16 cellular contexts compared by ENCODE assay signal in genomic region chr7:147774461-147774860, GRCh38.
A peak's percentile ranks its signal among the peaks of the same experiment; 100 is the strongest.
DNase-seq lines count a peak whose midpoint lies in the region; TF ChIP-seq lines count a peak whose summit lies in the region.
"Had no signal": no experiment of that assay in that cellular context is flagged by ENCODE, and none has a peak within 500 bp of the region (broad histone marks: within the 10 kb centered on the region; RNA-seq: fewer than 3 reads in every experiment).

No MANE protein-coding gene starts in this region.

- CTCF ChIA-PET in HEK293T (lab: Yijun Ruan, JAX): interaction anchor here (0.7 kb wide), 1 partner anchor 11 kb away, joined by 3 read pairs; no protein-coding TSS in a partner anchor

- TF ChIP-seq CTCF in BE2C (IDR thresholded peaks at IDR 0.05; ENCODE audit: low read depth, low read length) (no peak), dorsolateral prefrontal cortex (IDR thresholded peaks at IDR 0.05 in 54 of 56, conservative IDR thresholded peaks at IDR 0.05 in 2 of 56; ENCODE audit: low read depth in 1 of 56, partially characterized antibody in 56 of 56) (no peak)

- peak overlapping the region in 44 of 59 donors; percentile 6 to 97 (median 90) for H3K27ac ChIP-seq in dorsolateral prefrontal cortex
- H3K27ac ChIP-seq: C4-2B, SJSA1 had no signal

- H3K4me1 ChIP-seq in BE2C: peaks cover 5% of the 10 kb centered on the region; the same call in 1 of the 2 replicates
- H3K4me1 ChIP-seq: SJSA1 had no signal

- POLR2A ChIA-PET in HEK293T (lab: Yijun Ruan, JAX): no interaction called here

- H3K4me3 ChIP-seq in BE2C (ENCODE audit: low read depth, low read length) (no peak overlapping the region), dorsolateral prefrontal cortex (no peak overlapping the region)
- H3K4me3 ChIP-seq: SJSA1 had no signal

- DNase-seq in BE2C: peak; percentile 57
- peak; percentile 64 for DNase-seq in DMS 273 (lab: John Stamatoyannopoulos, UW; ENCODE audit: unreplicated experiment)
- DNase-seq in NCI-H82 treated with DMSO at 0.1 percent for 48 hours (lab: John Stamatoyannopoulos, UW; ENCODE audit: unreplicated experiment): peak; percentile 99
- DNase-seq in dorsolateral prefrontal cortex: no peak
- DNase-seq in activated CD4-positive, alpha-beta T cell treated with anti-CD3 and anti-CD28 coated beads for 1 hour: no peak
- no peak for DNase-seq in activated CD4-positive, alpha-beta T cell treated with anti-CD3 and anti-CD28 coated beads, Interleukin-2, amount 50 U/mL, for 48 hours
- DNase-seq in HEK293T (ENCODE audit: extremely low spot score): no peak
- DNase-seq: ACHN, H7, IMR-90, NCI-H1417, NCI-H187 treated with DMSO at 0.1 percent for 48 hours, NCI-H510A, T-helper 17 cell had no signal

- no peaks in the 10 kb centered on the region for H3K27me3 ChIP-seq in BE2C
- H3K27me3 ChIP-seq in dorsolateral prefrontal cortex: no peaks in the 10 kb centered on the region
- H3K27me3 ChIP-seq: SJSA1 had no signal

- intact Hi-C loops in dorsolateral prefrontal cortex (cut with DNase I): no loop called here

- H3K9me3 ChIP-seq in BE2C: no peaks in the 10 kb centered on the region
- H3K9me3 ChIP-seq: SJSA1 had no signal

- H3K36me3 ChIP-seq in BE2C: no peaks in the 10 kb centered on the region
- H3K36me3 ChIP-seq: SJSA1 had no signal

TF ChIP-seq in HEK293T, 16 proteins besides CTCF, POLR2A, EP300 and RAD21:
- TF ChIP-seq NFRKB (IDR thresholded peaks at IDR 0.05): no peak
- TF ChIP-seq BHLHE40 (IDR thresholded peaks at IDR 0.05; ENCODE audit: borderline replicate concordance): no peak
- TF ChIP-seq CTBP1 (IDR thresholded peaks at IDR 0.05; ENCODE audit: borderline replicate concordance): no peak
- TF ChIP-seq ELF4 (IDR thresholded peaks at IDR 0.05): no peak
- no peak for TF ChIP-seq FOXM1 (IDR thresholded peaks at IDR 0.05; ENCODE audit: borderline replicate concordance)
- no peak for TF ChIP-seq FOXA1 (IDR thresholded peaks at IDR 0.05)
- TF ChIP-seq FOXK2 (IDR thresholded peaks at IDR 0.05): no peak
- TF ChIP-seq ZNF384 (IDR thresholded peaks at IDR 0.05): no peak
- TF ChIP-seq ARNT (IDR thresholded peaks at IDR 0.05): no peak
- TF ChIP-seq L3MBTL2 (conservative IDR thresholded peaks at IDR 0.05): no peak
- TF ChIP-seq HDGF (IDR thresholded peaks at IDR 0.05; ENCODE audit: borderline replicate concordance): no peak
- TF ChIP-seq SP1 (IDR thresholded peaks at IDR 0.05): no peak
- no peak for TF ChIP-seq LEF1 (IDR thresholded peaks at IDR 0.05; ENCODE audit: borderline replicate concordance)
- TF ChIP-seq SUZ12 (IDR thresholded peaks at IDR 0.05): no peak
- TF ChIP-seq PKNOX1 (IDR thresholded peaks at IDR 0.05): no peak
- no peak for TF ChIP-seq TARDBP (IDR thresholded peaks at IDR 0.05)

Comparison
In these comparisons a context has a peak if more than half of its experiments do, and no peak if none do; other contexts are left out.
1. DNase-seq: peak in BE2C (single experiment), DMS 273 (single experiment) and NCI-H82 treated with DMSO at 0.1 percent for 48 hours (single experiment); none in dorsolateral prefrontal cortex (0 of 10), activated CD4-positive, alpha-beta T cell treated with anti-CD3 and anti-CD28 coated beads for 1 hour (single experiment), activated CD4-positive, alpha-beta T cell treated with anti-CD3 and anti-CD28 coated beads, Interleukin-2, amount 50 U/mL, for 48 hours (0 of 2) and HEK293T (single experiment).